In the genomic region with DNA sequence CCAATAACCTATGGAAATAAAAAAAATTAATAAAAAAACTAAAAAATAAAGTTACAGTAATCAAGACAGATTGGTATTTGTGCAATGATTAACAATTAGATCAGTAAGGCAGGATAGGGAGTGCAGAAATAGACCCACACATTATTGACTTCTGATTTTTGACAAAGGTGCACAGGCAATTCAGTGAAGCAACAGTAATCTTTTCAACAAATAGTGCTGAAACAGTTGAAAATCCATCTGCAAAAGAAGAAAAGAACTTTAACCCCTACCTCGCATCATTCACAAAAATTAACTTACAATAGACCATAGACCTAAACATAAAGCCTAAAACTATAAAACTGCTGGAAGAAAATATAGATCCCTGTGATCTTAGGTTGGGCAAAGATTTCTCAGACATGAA, we compare ENCODE assay signal across 8 cellular contexts. TPM values are rescaled to one million over a fixed set of nuclear protein-coding genes. Genes with fewer than 3 reads are reported as not detected.
"Had no signal": no experiment of that assay in that cellular context is flagged by ENCODE, and none has a peak within 500 bp of the region (broad histone marks: within the 10 kb centered on the region; RNA-seq: fewer than 3 reads in every experiment).

No MANE protein-coding gene starts in this region.

- DNase-seq: GDM1, GF-D8 had no signal

- H3K4me3 ChIP-seq: GM12878 had no signal

- FAIRE-seq: G401.6, GM12891, GM12892, GM18507 had no signal

- ATAC-seq: GM12878 had no signal

RNA-seq across cellular contexts. Expression of a gene that starts 4.5 kb away (rescaled TPM):
- total RNA-seq: G401 had no signal
- polyA plus RNA-seq: GM12878 had no signal
